8 cellular contexts compared by ENCODE assay signal in genomic region chr11:26753738-26754504, GRCh38. TPM values are rescaled to one million over a fixed set of nuclear protein-coding genes. Genes with fewer than 3 reads are reported as not detected.
DNase-seq lines count a peak whose midpoint lies in the region; ATAC-seq, FAIRE-seq and TF ChIP-seq lines count a peak whose summit lies in the region.

No MANE protein-coding gene starts in this region.

- no peak overlapping the region for H2BK120ac ChIP-seq in IMR-90 (ENCODE audit: low read depth, low read length)

- DNase-seq in BE2C (peak; percentile 39), IMR-90 (peak; percentile 74), endothelial cell of umbilical vein (ENCODE audit: low read depth, low spot score) (peak; percentile 35), mucosa of descending colon (peak in 1 of 3 donors; percentile 70), 8988T (no peak), GOT3 (lab: John Stamatoyannopoulos, UW) (no peak)

- H2BK5ac ChIP-seq in IMR-90 (ENCODE audit: low read depth, low read length, poor library complexity, severe bottlenecking) = no peak overlapping the region

- no peak overlapping the region for H2AK5ac ChIP-seq in IMR-90 (ENCODE audit: low read depth, low read length)

- CTCF ChIA-PET in IMR-90 (lab: Yijun Ruan, JAX) = interaction anchor here (0.5 to 1.3 kb wide), 5 partner anchors 75 to 406 kb away, joined by 3 read pairs; no protein-coding TSS in a partner anchor
- CTCF ChIA-PET in endothelial cell of umbilical vein (lab: Charles Lee) = interaction anchor here (0.8 to 2.6 kb wide), 3 partner anchors 405 to 732 kb away, joined by 3 to 33 read pairs (median 7); no protein-coding TSS in a partner anchor

- H3K4ac ChIP-seq in IMR-90 (ENCODE audit: low read depth, low read length) = no peak overlapping the region

- H2AFZ ChIP-seq in IMR-90 (replicated peaks; ENCODE audit: low read length, poor library complexity) (no peak overlapping the region), OCI-LY3 (ENCODE audit: low read depth, low read length) (no peak overlapping the region), endothelial cell of umbilical vein (ENCODE audit: low read depth, low read length) (no peak overlapping the region)

- BruUV-seq in IMR-90 (replicated peaks; lab: Mats Ljungman, UMichigan) (no TSS peak), endothelial cell of umbilical vein (replicated peaks; lab: Mats Ljungman, UMichigan) (no TSS peak)

- dilution Hi-C loops in IMR-90 (cut with HindIII; ENCODE audit: low sequenced_read_pairs, unreplicated experiment) = no loop called here
- dilution Hi-C loops in endothelial cell of umbilical vein (cut with MboI; ENCODE audit: extremely low pct_ligation_motif_present, low sequenced_read_pairs) = no loop called here

- no peak overlapping the region for H3K27ac ChIP-seq in IMR-90 (ENCODE audit: insufficient read depth, low read length)
- no peak overlapping the region for H3K27ac ChIP-seq in OCI-LY3 (ENCODE audit: low read length)
- no peak overlapping the region for H3K27ac ChIP-seq in endothelial cell of umbilical vein (ENCODE audit: insufficient read depth, low read depth, low read length)

- H3K79me2 ChIP-seq in OCI-LY3 (ENCODE audit: low read length) (no peaks in the 10 kb centered on the region), endothelial cell of umbilical vein (ENCODE audit: control insufficient read depth, insufficient read depth, low read length) (no peaks in the 10 kb centered on the region)

- H3K9me3 ChIP-seq in BE2C (no peaks in the 10 kb centered on the region), IMR-90 (ENCODE audit: control insufficient read depth, insufficient read depth, low read length) (no peaks in the 10 kb centered on the region), OCI-LY3 (ENCODE audit: insufficient read depth, low read length) (no peaks in the 10 kb centered on the region), endothelial cell of umbilical vein (replicated peaks; ENCODE audit: control insufficient read depth, insufficient read depth, low read length) (no peaks in the 10 kb centered on the region), mucosa of descending colon (no peaks in the 10 kb centered on the region)

- H3K79me1 ChIP-seq in IMR-90 (ENCODE audit: low read depth in 1 of 2, low read length in 2 of 2) = no peaks in the 10 kb centered on the region

- H3K9ac ChIP-seq in IMR-90 (ENCODE audit: low read depth, low read length) (no peak overlapping the region), OCI-LY3 (ENCODE audit: low read length) (no peak overlapping the region), endothelial cell of umbilical vein (replicated peaks; ENCODE audit: extremely low read depth, insufficient read depth, low read length) (no peak overlapping the region)

- H3K9me1 ChIP-seq in IMR-90 (ENCODE audit: insufficient read depth, low read length) (no peaks in the 10 kb centered on the region), endothelial cell of umbilical vein (replicated peaks; ENCODE audit: control insufficient read depth, extremely low read depth, insufficient read depth, low read length) (no peaks in the 10 kb centered on the region)

- H3K4me2 ChIP-seq in IMR-90 (ENCODE audit: low read depth, low read length) (no peak overlapping the region), OCI-LY3 (ENCODE audit: low read length) (no peak overlapping the region), endothelial cell of umbilical vein (ENCODE audit: insufficient read depth, low read length) (no peak overlapping the region)

- POLR2A ChIA-PET in IMR-90 (lab: Charles Lee; ENCODE audit: unreplicated experiment) = no interaction called here
- POLR2A ChIA-PET in endothelial cell of umbilical vein (lab: Charles Lee) = no interaction called here

- H3K56ac ChIP-seq in IMR-90 (ENCODE audit: extremely low read depth, insufficient read depth, low read length) = no peak overlapping the region

- H2BK20ac ChIP-seq in IMR-90 (ENCODE audit: low read depth, low read length) = no peak overlapping the region

- FAIRE-seq in endothelial cell of umbilical vein (lab: Jason Lieb, UNC) = peak; percentile 12

- H4K91ac ChIP-seq in IMR-90 (ENCODE audit: insufficient read depth, low read depth, low read length) = no peak overlapping the region

- intact Hi-C loops in IMR-90 (cut with micrococcal nuclease) = loop anchor here (1.0 to 5.0 kb wide), 6 partner anchors 193 to 733 kb away; partner anchors contain the start of gene FIBIN
- intact Hi-C loops in endothelial cell of umbilical vein (cut with micrococcal nuclease) = loop anchor here (1.0 kb wide), 1 partner anchor 404 kb away; no protein-coding TSS in a partner anchor
- intact Hi-C loops in mucosa of descending colon (cut with DNase I, micrococcal nuclease) = loop anchor here (5.0 to 10.0 kb wide), 3 partner anchors 401 to 751 kb away; partner anchors contain the start of gene LIN7C (in 1 of the 2)

- no peaks in the 10 kb centered on the region for H3K36me3 ChIP-seq in BE2C
- H3K36me3 ChIP-seq in IMR-90 (ENCODE audit: control insufficient read depth, insufficient read depth, low read length) = no peaks in the 10 kb centered on the region
- no peaks in the 10 kb centered on the region for H3K36me3 ChIP-seq in OCI-LY3 (replicated peaks; ENCODE audit: low read depth, low read length)
- H3K36me3 ChIP-seq in endothelial cell of umbilical vein (ENCODE audit: control insufficient read depth in 2 of 2, extremely low read depth in 1 of 2, insufficient read depth in 2 of 2, low read length in 2 of 2) = no peaks in the 10 kb centered on the region
- H3K36me3 ChIP-seq in mucosa of descending colon (ENCODE audit: low read depth) = no peaks in the 10 kb centered on the region

- peak overlapping the region; percentile 53; the same call in 1 of the 2 replicates for H4K5ac ChIP-seq in IMR-90 (ENCODE audit: low read depth, low read length)

- H3K14ac ChIP-seq in IMR-90 (replicated peaks; ENCODE audit: low read depth, low read length) = no peak overlapping the region

- in situ Hi-C loops in IMR-90 (cut with MboI; ENCODE audit: low sequenced_read_pairs) = loop anchor here (25.0 kb wide), 1 partner anchor 733 kb away; no protein-coding TSS in a partner anchor

- H3K27me3 ChIP-seq in BE2C = no peaks in the 10 kb centered on the region
- H3K27me3 ChIP-seq in IMR-90 (ENCODE audit: control insufficient read depth, insufficient read depth, low read length) = no peaks in the 10 kb centered on the region
- H3K27me3 ChIP-seq in OCI-LY3 (ENCODE audit: low read depth, low read length) = no peaks in the 10 kb centered on the region
- no peaks in the 10 kb centered on the region for H3K27me3 ChIP-seq in endothelial cell of umbilical vein (ENCODE audit: control insufficient read depth in 2 of 2, insufficient read depth in 2 of 2, low read length in 2 of 2)

- H3K4me3 ChIP-seq in BE2C (ENCODE audit: low read depth, low read length) = no peak overlapping the region
- H3K4me3 ChIP-seq in IMR-90 (ENCODE audit: insufficient read depth, low read depth, low read length) = no peak overlapping the region
- H3K4me3 ChIP-seq in OCI-LY3 (ENCODE audit: low read length) = no peak overlapping the region
- H3K4me3 ChIP-seq in endothelial cell of umbilical vein (replicated peaks in 1 of 3; ENCODE audit: insufficient read depth in 1 of 3, low read depth in 1 of 3, low read length in 3 of 3) = no peak overlapping the region
- H3K4me3 ChIP-seq in mucosa of descending colon = no peak overlapping the region

- no peak overlapping the region for H4K8ac ChIP-seq in IMR-90 (ENCODE audit: low read depth in 2 of 2, low read length in 2 of 2)

- H2BK15ac ChIP-seq in IMR-90 (ENCODE audit: low read depth, low read length) = no peak overlapping the region

- H3K4me1 ChIP-seq in BE2C (peaks cover 4% of the 10 kb centered on the region; the same call in 1 of the 2 replicates), IMR-90 (ENCODE audit: control insufficient read depth, insufficient read depth, low read length) (no peaks in the 10 kb centered on the region), OCI-LY3 (ENCODE audit: low read length) (no peaks in the 10 kb centered on the region), endothelial cell of umbilical vein (ENCODE audit: control insufficient read depth, extremely low read depth, insufficient read depth, low read length) (no peaks in the 10 kb centered on the region), mucosa of descending colon (ENCODE audit: low read depth) (peaks cover 6% of the 10 kb centered on the region)

- H4K20me1 ChIP-seq in IMR-90 (ENCODE audit: insufficient read depth, low read length) (no peaks in the 10 kb centered on the region), OCI-LY3 (ENCODE audit: insufficient read depth, low read length) (no peaks in the 10 kb centered on the region), endothelial cell of umbilical vein (replicated peaks; ENCODE audit: control insufficient read depth, extremely low read depth, insufficient read depth, low read length) (no peaks in the 10 kb centered on the region)

- no peak overlapping the region for H3K23ac ChIP-seq in IMR-90 (ENCODE audit: low read depth, low read length)

- WGBS in IMR-90 (ENCODE audit: extremely low coverage in 2 of 2, insufficient read length in 1 of 2), 2 experiments = no CpG with 5 or more reads among the region's 8 CpGs

- ATAC-seq in GM19035 (IDR thresholded peaks at IDR 0.05; ENCODE audit: unreplicated experiment) (peak; percentile 78), IMR-90 (ENCODE audit: low read depth) (peak; percentile 86), mucosa of descending colon (peak; percentile 67)

- peak; percentile 68 for TF ChIP-seq CTCF in BE2C (IDR thresholded peaks at IDR 0.05; ENCODE audit: low read depth, low read length)
- peak; percentile 85 for TF ChIP-seq CTCF in IMR-90 (conservative IDR thresholded peaks at IDR 0.05; ENCODE audit: low read depth, low read length)
- peak; percentile 91 for TF ChIP-seq CTCF in OCI-LY3 (IDR thresholded peaks at IDR 0.05; ENCODE audit: low read depth, low read length)
- peak; percentile 30 to 44 for TF ChIP-seq CTCF in endothelial cell of umbilical vein (IDR thresholded peaks at IDR 0.05; ENCODE audit: extremely low read depth in 1 of 2, insufficient read depth in 1 of 2, low read depth in 1 of 2, low read length in 2 of 2)
- peak; percentile 21 for TF ChIP-seq CTCF in mucosa of descending colon (IDR thresholded peaks at IDR 0.05)

- H3K18ac ChIP-seq in IMR-90 (ENCODE audit: low read depth, low read length) = no peak overlapping the region

- no peak overlapping the region for H2AK9ac ChIP-seq in IMR-90 (replicated peaks; ENCODE audit: low read depth, low read length, poor library complexity)

- peak; percentile 90 for TF ChIP-seq RAD21 in IMR-90 (IDR thresholded peaks at IDR 0.05; ENCODE audit: low read length)

- TF ChIP-seq POLR2A in IMR-90 (IDR thresholded peaks at IDR 0.05; ENCODE audit: low read depth, low read length) (0 out of 2 replicates have a peak, but pooled peaks have one; percentile 34), endothelial cell of umbilical vein (IDR thresholded peaks at IDR 0.05; ENCODE audit: low read depth, low read length) (no peak)

RNA-seq across cellular contexts. Expression of gene SLC5A12, which starts 32.1 kb away (rescaled TPM):
- 0.29 TPM for polyA plus RNA-seq in BE2C (2012; ENCODE audit: insufficient read depth, insufficient read length, low read depth)
- total RNA-seq in IMR-90 (2012; rRNA removed) (not detected in 2 replicates), endothelial cell of umbilical vein (not detected in 2 replicates), mucosa of descending colon (under 1 TPM; 0.13 to 0.58 (median 0.22) TPM)
- polyA plus RNA-seq in IMR-90 (2012; rRNA removed) (not detected in 2 replicates), endothelial cell of umbilical vein (not detected in 2 replicates)
- polyA plus RNA-seq in IMR-90 (2012; cell fraction: cytosol; rRNA removed) = not detected in 2 replicates
- polyA plus RNA-seq in IMR-90 (2012; cell fraction: nucleus; rRNA removed; ENCODE audit: low replicate concordance) = 0.02 TPM in 1 of 2 replicates, not detected in the other
- polyA plus RNA-seq in endothelial cell of umbilical vein (2011; cell fraction: cytosol; rRNA removed) = not detected in 2 replicates
- polyA plus RNA-seq in endothelial cell of umbilical vein (2011; cell fraction: nucleus; rRNA removed) = not detected in 2 replicates
- not detected in 2 replicates for polyA plus RNA-seq in endothelial cell of umbilical vein (2012)
- polyA minus RNA-seq in endothelial cell of umbilical vein = not detected in 2 replicates
- polyA minus RNA-seq in endothelial cell of umbilical vein (2011; cell fraction: cytosol; rRNA and poly(A)+ RNA removed) = not detected
- not detected in 2 replicates for polyA minus RNA-seq in endothelial cell of umbilical vein (2011; cell fraction: nucleus; rRNA and poly(A)+ RNA removed)

Comparison
In these comparisons a context has a peak if more than half of its experiments do, and no peak if none do; other contexts are left out.
1. DNase-seq: peak in BE2C (single experiment), IMR-90 (single experiment) and endothelial cell of umbilical vein (single experiment); none in 8988T (single experiment) and GOT3 (single experiment).
2. CTCF ChIP-seq: peak in every context shown above with its lines; median percentile 91 in OCI-LY3; 85 in IMR-90; 68 in BE2C; 37 in endothelial cell of umbilical vein; 21 in mucosa of descending colon.
3. Peak in every context shown above with its lines, with median percentiles within 50 percentile points of each other: ATAC-seq.